In the genomic region with DNA sequence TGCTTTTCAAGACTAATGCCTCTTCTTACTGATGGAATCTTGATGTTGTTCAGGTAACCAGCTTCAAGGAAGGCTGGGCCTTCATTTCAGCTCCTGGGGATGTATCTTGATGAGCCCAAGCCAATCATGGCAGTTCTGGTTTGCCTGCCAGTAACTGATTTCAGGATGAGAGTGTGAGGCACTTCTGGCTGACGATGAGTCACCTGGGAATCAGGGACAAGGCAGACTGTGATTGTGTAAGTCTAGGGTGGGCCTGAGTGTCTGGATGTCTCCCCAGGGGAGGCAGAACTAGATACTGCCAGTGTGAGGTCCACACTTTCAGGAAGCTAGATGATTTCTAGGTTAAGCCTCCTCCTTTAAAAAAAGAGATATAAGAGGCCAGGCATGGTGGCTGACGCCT, we compare ENCODE assay signal across 22 cellular contexts.
DNase-seq lines count a peak whose midpoint lies in the region; ATAC-seq and TF ChIP-seq lines count a peak whose summit lies in the region.
"Had no signal": no experiment of that assay in that cellular context is flagged by ENCODE, and none has a peak within 500 bp of the region (broad histone marks: within the 10 kb centered on the region; RNA-seq: fewer than 3 reads in every experiment).

No MANE protein-coding gene starts in this region.

- DNase-seq in AG08395 (ENCODE audit: low spot score) (peak; percentile 18), HT1080 (ENCODE audit: low read depth) (peak; percentile 69), cardiac fibroblast (ENCODE audit: low read depth in 2 of 2) (peak; percentile 15 to 85), kidney epithelial cell (ENCODE audit: low read depth) (peak; percentile 37), NCI-H1105 (lab: John Stamatoyannopoulos, UW) (no peak), NCI-H1436 treated with DMSO at 0.1 percent for 48 hours (lab: John Stamatoyannopoulos, UW) (no peak)
- DNase-seq in activated CD4-positive, alpha-beta T cell treated with anti-CD3 and anti-CD28 coated beads, Interleukin-2, amount 50 U/mL, for 1 hour: no peak
- DNase-seq: activated CD4-positive, alpha-beta T cell treated with anti-CD3 and anti-CD28 coated beads for 4 hours; activated naive CD4-positive, alpha-beta T cell treated with anti-CD3 and anti-CD28 coated beads for 36 hours; activated T-cell treated with anti-CD3 and anti-CD28 coated beads for 4 hours; hippocampal formation; KG1; left cardiac atrium; NCI-H82; PC-9; sigmoid colon; stimulated activated CD4-positive, alpha-beta T cell treated with anti-CD3 and anti-CD28 coated beads, Interleukin-2, amount 100 ng/mL, for 24 hours; T1000; uterus had no signal

- TF ChIP-seq CTCF in cardiac fibroblast (IDR thresholded peaks at IDR 0.05; ENCODE audit: low read depth, low read length) (no peak), kidney epithelial cell (IDR thresholded peaks at IDR 0.05; ENCODE audit: insufficient read depth, low read length, poor library complexity, severe bottlenecking) (no peak)

- H3K27me3 ChIP-seq in kidney epithelial cell (ENCODE audit: control insufficient read depth, insufficient read depth, low read length): no peaks in the 10 kb centered on the region
- H3K27me3 ChIP-seq: neutrophil, sigmoid colon, uterus had no signal

- H3K4me3 ChIP-seq in cardiac fibroblast (replicated peaks in 1 of 2; ENCODE audit: low read depth in 2 of 2, low read length in 2 of 2): no peak overlapping the region
- H3K4me3 ChIP-seq in kidney epithelial cell (ENCODE audit: low read depth, low read length): no peak overlapping the region
- H3K4me3 ChIP-seq: PC-9, sigmoid colon, uterus had no signal

- no peak for ATAC-seq in GM18909 (IDR thresholded peaks at IDR 0.05; ENCODE audit: poor library complexity, unreplicated experiment)
- ATAC-seq: esophagus mucosa, left cardiac atrium had no signal

- H3K36me3 ChIP-seq in kidney epithelial cell (ENCODE audit: control insufficient read depth, insufficient read depth, low read length): no peaks in the 10 kb centered on the region
- H3K36me3 ChIP-seq: neutrophil, sigmoid colon, uterus had no signal

Comparison
In these comparisons a context has a peak if more than half of its experiments do, and no peak if none do; other contexts are left out.
1. DNase-seq: peak in AG08395 (single experiment), HT1080 (single experiment), cardiac fibroblast (2 of 2) and kidney epithelial cell (single experiment); none in NCI-H1105 (single experiment), activated CD4-positive, alpha-beta T cell treated with anti-CD3 and anti-CD28 coated beads, Interleukin-2, amount 50 U/mL, for 1 hour (single experiment) and NCI-H1436 treated with DMSO at 0.1 percent for 48 hours (single experiment).